9 cellular contexts compared by ENCODE assay signal in the genomic region with DNA sequence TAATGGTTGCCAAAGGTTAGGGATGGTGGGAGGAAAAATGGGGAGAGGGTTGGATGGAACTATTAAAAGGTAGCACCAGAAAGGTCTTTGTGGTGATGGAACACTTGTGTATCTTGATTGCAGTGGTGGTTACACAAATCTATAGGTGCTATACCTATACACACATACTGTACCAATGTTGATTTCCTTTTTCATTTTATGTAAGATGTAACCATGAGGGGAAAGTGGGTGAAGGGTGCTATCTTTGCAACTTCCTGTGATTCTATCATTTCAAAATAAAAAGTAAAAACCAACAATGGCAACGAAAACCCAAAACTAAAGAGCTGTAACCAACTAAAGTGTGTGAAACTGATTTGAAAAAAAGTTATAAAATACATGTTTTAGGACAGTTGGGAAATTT. TPM values are rescaled to one million over a fixed set of nuclear protein-coding genes. Genes with fewer than 3 reads are reported as not detected.
A peak's percentile ranks its signal among the peaks of the same experiment; 100 is the strongest.
DNase-seq lines count a peak whose midpoint lies in the region; ATAC-seq, FAIRE-seq and TF ChIP-seq lines count a peak whose summit lies in the region.
"Had no signal": no experiment of that assay in that cellular context is flagged by ENCODE, and none has a peak within 500 bp of the region (broad histone marks: within the 10 kb centered on the region; RNA-seq: fewer than 3 reads in every experiment).

No MANE protein-coding gene starts in this region.

- intact Hi-C loops in activated B cell treated with CpG ODN at 0.5 μM for 24 hours (cut with micrococcal nuclease), result loop anchor here (1.0 kb wide), 3 partner anchors 22 to 82 kb away; partner anchors contain the start of genes ZNF197 and ZNF501

- DNase-seq in A549 (ENCODE audit: low read depth in 1 of 2, low spot score in 1 of 2), result no peak
- DNase-seq in activated B cell treated with CpG ODN at 0.5 μM for 24 hours, result no peak
- DNase-seq in immature natural killer cell, result peak in 1 of 3 donors; percentile 9
- DNase-seq in GM12892 (ENCODE audit: insufficient read length), result no peak
- no peak for DNase-seq in foreskin fibroblast
- DNase-seq in HT-29 (ENCODE audit: low spot score), result no peak

- TF ChIP-seq POLR2A in A549 (IDR thresholded peaks at IDR 0.05; ENCODE audit: low read length) (no peak), GM12892 (IDR thresholded peaks at IDR 0.05; ENCODE audit: low read depth, low read length) (no peak)

- H3K9me3 ChIP-seq in A549, result peaks cover 61% of the 10 kb centered on the region

- CTCF ChIA-PET in A549 (lab: Yijun Ruan, JAX) (no interaction called here), activated B cell treated with CpG ODN at 0.5 μM for 24 hours (lab: Charles Lee) (no interaction called here)

- peaks cover 22% of the 10 kb centered on the region for H3K4me1 Mint-ChIP-seq in activated B cell treated with CpG ODN at 0.5 μM for 24 hours
- H3K4me1 Mint-ChIP-seq in immature natural killer cell, result peaks cover 30 to 38% of the 10 kb centered on the region in 2 donors

- peak overlapping the region; percentile 72; the same call in 1 of the 3 replicates for H3K4me2 ChIP-seq in A549
- H3K4me2 ChIP-seq: BLaER1 treated with 17β-estradiol and CSF1 and Interleukin-3, amounts not matched to agents 10 nM and 100 nM had no signal

- 93% methylated on average over 1 of the region's 1 CpG for WGBS in A549 (ENCODE audit: missing lambda C conversion rate)

- H3K4me3 ChIP-seq in A549 (no peak overlapping the region; the same call in 2 of the 3 replicates), GM12875 (ENCODE audit: low read depth, low read length) (peak overlapping the region; percentile 96), foreskin fibroblast (ENCODE audit: low read depth in 1 of 2, low read length in 2 of 2) (no peak overlapping the region)
- H3K4me3 ChIP-seq: BLaER1 treated with 17β-estradiol and CSF1 and Interleukin-3, amounts not matched to agents 10 nM and 100 nM had no signal

- TF ChIP-seq RAD21 in A549 (conservative IDR thresholded peaks at IDR 0.05 in 1 of 2, IDR thresholded peaks at IDR 0.05 in 1 of 2), result no peak

- H3K27ac Mint-ChIP-seq in activated B cell treated with CpG ODN at 0.5 μM for 24 hours (peak overlapping the region; percentile 59), immature natural killer cell (peak overlapping the region; percentile 71 to 92 (median 86))

- TF ChIP-seq EP300 in A549 (IDR thresholded peaks at IDR 0.05), result no peak

- no peak for TF ChIP-seq CTCF in A549 (IDR thresholded peaks at IDR 0.05)
- no peak for TF ChIP-seq CTCF in GM12875 (IDR thresholded peaks at IDR 0.05; ENCODE audit: borderline replicate concordance, insufficient read depth, low read depth, low read length)
- TF ChIP-seq CTCF in activated B cell treated with CpG ODN at 0.5 μM for 24 hours (IDR thresholded peaks at IDR 0.05), result no peak
- no peak for TF ChIP-seq CTCF in foreskin fibroblast (IDR thresholded peaks at IDR 0.05; ENCODE audit: low read depth, low read length)

- H3K27me3 Mint-ChIP-seq in activated B cell treated with CpG ODN at 0.5 μM for 24 hours, result no peaks in the 10 kb centered on the region
- no peaks in the 10 kb centered on the region for H3K27me3 Mint-ChIP-seq in immature natural killer cell (ENCODE audit: low read depth in 3 of 3)

- ATAC-seq in A549 (no peak), activated B cell treated with CpG ODN at 0.5 μM for 24 hours (ENCODE audit: low read depth) (no peak), GM21619 (IDR thresholded peaks at IDR 0.05; ENCODE audit: unreplicated experiment) (no peak)

- H3K36me3 Mint-ChIP-seq in activated B cell treated with CpG ODN at 0.5 μM for 24 hours (ENCODE audit: low read depth) (peaks cover 41% of the 10 kb centered on the region), immature natural killer cell (peaks cover 20 to 37% (median 24%) of the 10 kb centered on the region in 3 donors)

- H3K4me3 Mint-ChIP-seq in activated B cell treated with CpG ODN at 0.5 μM for 24 hours (peak overlapping the region; percentile 96), immature natural killer cell (peak overlapping the region; percentile 80 to 94 (median 91))

- no peak overlapping the region for H3K27ac ChIP-seq in A549
- H3K27ac ChIP-seq: BLaER1 treated with 17β-estradiol and CSF1 and Interleukin-3, amounts not matched to agents 10 nM and 100 nM had no signal

- POLR2A ChIA-PET in A549 (lab: Yijun Ruan, JAX) (interaction anchor here (0.6 to 1.2 kb wide), 3 partner anchors 22 to 137 kb away, joined by 3 to 8 read pairs (median 6); partner anchors contain the start of genes ZNF197 and ZNF502), activated B cell treated with CpG ODN at 0.5 μM for 24 hours (lab: Charles Lee) (interaction anchor here (1.0 to 1.4 kb wide), 4 partner anchors 10 to 137 kb away, joined by 3 to 9 read pairs (median 4); partner anchors contain the start of gene ZNF197)

- no peaks in the 10 kb centered on the region for H3K4me1 ChIP-seq in A549
- H3K4me1 ChIP-seq: BLaER1 treated with 17β-estradiol and CSF1 and Interleukin-3, amounts not matched to agents 10 nM and 100 nM had no signal

- H3K9me3 Mint-ChIP-seq in activated B cell treated with CpG ODN at 0.5 μM for 24 hours (peaks cover 18% of the 10 kb centered on the region), immature natural killer cell (peaks cover 4 to 24% (median 15%) of the 10 kb centered on the region in 6 donors)

- FAIRE-seq in A549 (lab: Jason Lieb, UNC) (no peak), GM12892 (lab: Jason Lieb, UNC) (no peak)

TF ChIP-seq in A549, 52 proteins besides CTCF, POLR2A, EP300 and RAD21:
- TF ChIP-seq FOSB (CRISPR knock-in tag; IDR thresholded peaks at IDR 0.05), result no peak
- no peak for TF ChIP-seq GATA3 (IDR thresholded peaks at IDR 0.05; ENCODE audit: borderline replicate concordance)
- TF ChIP-seq RCOR1 (IDR thresholded peaks at IDR 0.05; ENCODE audit: low read depth, low read length), result no peak
- TF ChIP-seq NR3C1 (IDR thresholded peaks at IDR 0.05), result no peak
- TF ChIP-seq CHD4 (IDR thresholded peaks at IDR 0.05; ENCODE audit: borderline replicate concordance), result no peak
- TF ChIP-seq JUN (IDR thresholded peaks at IDR 0.05), result no peak
- no peak for TF ChIP-seq EHF (CRISPR knock-in tag; IDR thresholded peaks at IDR 0.05)
- no peak for TF ChIP-seq BHLHE40 (IDR thresholded peaks at IDR 0.05; ENCODE audit: low read depth, low read length)
- no peak for TF ChIP-seq TP53 (CRISPR knock-in tag; IDR thresholded peaks at IDR 0.05)
- no peak for TF ChIP-seq NPAS2 (CRISPR knock-in tag; IDR thresholded peaks at IDR 0.05; ENCODE audit: borderline replicate concordance)
- no peak for TF ChIP-seq POLR2AphosphoS2 (conservative IDR thresholded peaks at IDR 0.05; ENCODE audit: low read length)
- no peak for TF ChIP-seq PBX3 (IDR thresholded peaks at IDR 0.05)
- TF ChIP-seq RARB (CRISPR knock-in tag; IDR thresholded peaks at IDR 0.05), result no peak

RNA-seq across cellular contexts. Expression of gene ZNF35, which starts 0.8 kb away (rescaled TPM):
- polyA plus RNA-seq in A549 (2011; rRNA removed) (4.8 and 5.0 TPM in 2 replicates), A549 (2017; fragmentation: RNase III; extraction: RNeasy Plus Mini Kit Qiagen cat#74134 plus additional on column Dnase treatment) (3.8 to 4.1 TPM (median 3.9 TPM) in 3 replicates), immature natural killer cell (1 to 10 TPM; 4.7 to 8.1 (median 6.5) TPM)
- polyA plus RNA-seq in A549 (2012; cell fraction: cytosol; rRNA removed), result 1.0 and 1.2 TPM in 2 replicates
- 0.47 and 0.58 TPM in 2 replicates for polyA plus RNA-seq in A549 (2012; cell fraction: nucleus; rRNA removed)
- polyA minus RNA-seq in A549 (2011; rRNA and poly(A)+ RNA removed), result 7.5 and 8.0 TPM in 2 replicates
- 13.9 and 17.5 TPM in 2 replicates for total RNA-seq in activated B cell treated with CpG ODN at 0.5 μM for 24 hours
- polyA plus RNA-seq in GM12892 (2012; ENCODE audit: missing spikeins), result 6.3 TPM
- 1.5 and 3.0 TPM in 2 replicates for total RNA-seq in HT-29 (2014; rRNA removed; shearing (Covaris generic))

RNA-seq across cellular contexts. Expression of gene ZNF197, which starts 22.9 kb away (rescaled TPM):
- polyA plus RNA-seq in A549 (2011; rRNA removed), result 3.7 TPM in 2 replicates
- 0.79 and 0.97 TPM in 2 replicates for polyA plus RNA-seq in A549 (2012; cell fraction: cytosol; rRNA removed)
- polyA plus RNA-seq in A549 (2012; cell fraction: nucleus; rRNA removed), result 0.90 and 1.2 TPM in 2 replicates
- 2.8 to 2.9 TPM (median 2.9 TPM) in 3 replicates for polyA plus RNA-seq in A549 (2017; fragmentation: RNase III; extraction: RNeasy Plus Mini Kit Qiagen cat#74134 plus additional on column Dnase treatment)
- polyA minus RNA-seq in A549 (2011; rRNA and poly(A)+ RNA removed), result 3.7 and 5.3 TPM in 2 replicates
- 15.8 and 16.9 TPM in 2 replicates for total RNA-seq in activated B cell treated with CpG ODN at 0.5 μM for 24 hours
- 1 to 10 TPM; 4.6 to 7.5 (median 4.9) TPM for polyA plus RNA-seq in immature natural killer cell
- 8.0 TPM for polyA plus RNA-seq in GM12892 (2012; ENCODE audit: missing spikeins)
- 2.2 and 3.7 TPM in 2 replicates for total RNA-seq in HT-29 (2014; rRNA removed; shearing (Covaris generic))
